ENCODE assay signal across 28 cellular contexts in genomic region chr5:152004095-152004494, GRCh38.
"Had no signal": no experiment of that assay in that cellular context is flagged by ENCODE, and none has a peak within 500 bp of the region (broad histone marks: within the 10 kb centered on the region; RNA-seq: fewer than 3 reads in every experiment).

No MANE protein-coding gene starts in this region.

- H3K4me3 Mint-ChIP-seq: activated CD4-positive, alpha-beta memory T cell treated with anti-CD3 and anti-CD28 coated beads, Interleukin-2, amount 10 ng/mL, durations not matched to agents 7 days and 5 days; activated naive CD4-positive, alpha-beta T cell treated with anti-CD3 and anti-CD28 coated beads, Interleukin-2, amount 10 ng/mL, durations not matched to agents 7 days and 5 days; activated naive CD8-positive, alpha-beta T cell treated with anti-CD3 and anti-CD28 coated beads, Interleukin-2, amount 10 ng/mL, durations not matched to agents 7 days and 5 days; activated T-helper 17 cell treated with anti-CD3 and anti-CD28 coated beads, Interleukin-2, amount 50 U/mL, for 72 hours; T-helper 1 cell treated with Interleukin-12 subunit alpha and Interleukin-12 subunit beta and Interleukin-4 antibody, amounts not matched to agents 30 μg/mL and 1 μg/mL, for 36 hours had no signal

- H3K4me2 ChIP-seq: SK-N-SH had no signal

- H3K27ac ChIP-seq: adrenal gland, Peyer's patch, RWPE1, SJCRH30 had no signal

- H3K4me3 ChIP-seq: adrenal gland, K562, Peyer's patch, SJCRH30 had no signal

- H3K4me1 ChIP-seq: adrenal gland, Peyer's patch, SJCRH30 had no signal

- H3K27ac Mint-ChIP-seq: activated CD4-positive, alpha-beta memory T cell treated with anti-CD3 and anti-CD28 coated beads, Interleukin-2, amount 10 ng/mL, durations not matched to agents 7 days and 5 days; activated naive CD4-positive, alpha-beta T cell treated with anti-CD3 and anti-CD28 coated beads, Interleukin-2, amount 10 ng/mL, durations not matched to agents 7 days and 5 days; activated naive CD8-positive, alpha-beta T cell treated with anti-CD3 and anti-CD28 coated beads, Interleukin-2, amount 10 ng/mL, durations not matched to agents 7 days and 5 days; activated T-helper 17 cell treated with anti-CD3 and anti-CD28 coated beads, Interleukin-2, amount 50 U/mL, for 72 hours; T-helper 1 cell treated with Interleukin-12 subunit alpha and Interleukin-12 subunit beta and Interleukin-4 antibody, amounts not matched to agents 30 μg/mL and 1 μg/mL, for 36 hours had no signal

- H3K36me3 Mint-ChIP-seq: activated naive CD4-positive, alpha-beta T cell treated with anti-CD3 and anti-CD28 coated beads, Interleukin-2, amount 10 ng/mL, durations not matched to agents 7 days and 5 days; activated naive CD8-positive, alpha-beta T cell treated with anti-CD3 and anti-CD28 coated beads, Interleukin-2, amount 10 ng/mL, durations not matched to agents 7 days and 5 days had no signal

- ATAC-seq: activated T-helper 17 cell treated with anti-CD3 and anti-CD28 coated beads, Interleukin-2, amount 50 U/mL, for 72 hours; K562 had no signal

- H3K9me3 ChIP-seq: adrenal gland, SJCRH30, SK-N-SH had no signal

- H3K27me3 ChIP-seq: adrenal gland, Peyer's patch, SJCRH30 had no signal

- H3K36me3 ChIP-seq: adrenal gland, Peyer's patch, SJCRH30 had no signal

- H3K9ac ChIP-seq: SK-N-SH had no signal

- H3K4me1 Mint-ChIP-seq: activated CD4-positive, alpha-beta memory T cell treated with anti-CD3 and anti-CD28 coated beads, Interleukin-2, amount 10 ng/mL, durations not matched to agents 7 days and 5 days; activated naive CD4-positive, alpha-beta T cell treated with anti-CD3 and anti-CD28 coated beads, Interleukin-2, amount 10 ng/mL, durations not matched to agents 7 days and 5 days; activated naive CD8-positive, alpha-beta T cell treated with anti-CD3 and anti-CD28 coated beads, Interleukin-2, amount 10 ng/mL, durations not matched to agents 7 days and 5 days; activated T-helper 17 cell treated with anti-CD3 and anti-CD28 coated beads, Interleukin-2, amount 50 U/mL, for 72 hours had no signal

- DNase-seq: activated CD4-positive, alpha-beta memory T cell treated with anti-CD3 and anti-CD28 coated beads, Interleukin-2, amount 10 ng/mL, durations not matched to agents 7 days and 5 days; activated CD4-positive, alpha-beta T cell treated with anti-CD3 and anti-CD28 coated beads, Interleukin-2, amount 50 U/mL, for 1 hour; activated CD4-positive, CD25-positive, alpha-beta regulatory T cell; activated gamma-delta T cell; activated naive CD4-positive, alpha-beta T cell treated with anti-CD3 and anti-CD28 coated beads, Interleukin-2, amount 10 ng/mL, durations not matched to agents 7 days and 5 days; activated naive CD8-positive, alpha-beta T cell treated with anti-CD3 and anti-CD28 coated beads, Interleukin-2, amount 10 ng/mL, durations not matched to agents 7 days and 5 days; activated T-cell treated with anti-CD3 and anti-CD28 coated beads for 4 hours; activated T-cell treated with anti-CD3 and anti-CD28 coated beads, Interleukin-2, amount 50 U/mL, for 48 hours; adrenal gland; anterior cingulate cortex; Karpas-422; MM.1S; NCI-H1105; NCI-H1436 treated with DMSO at 0.1 percent for 48 hours; NCI-H187; NCI-H2081 treated with DMSO at 0.1 percent for 48 hours; NCI-H446; NCI-H526; NCI-H774; NK-92 treated with Interleukin-12 subunit alpha and Interleukin-12 subunit beta, amount 100 ng/mL, for 24 hours; Peyer's patch; Right ventricle myocardium superior; SJCRH30; SK-N-SH had no signal

- H3K27me3 Mint-ChIP-seq: activated CD4-positive, alpha-beta memory T cell treated with anti-CD3 and anti-CD28 coated beads, Interleukin-2, amount 10 ng/mL, durations not matched to agents 7 days and 5 days; activated naive CD8-positive, alpha-beta T cell treated with anti-CD3 and anti-CD28 coated beads, Interleukin-2, amount 10 ng/mL, durations not matched to agents 7 days and 5 days; activated T-helper 17 cell treated with anti-CD3 and anti-CD28 coated beads, Interleukin-2, amount 50 U/mL, for 72 hours had no signal
